Comparison of ENCODE assay signal across 15 cellular contexts in the genomic region with DNA sequence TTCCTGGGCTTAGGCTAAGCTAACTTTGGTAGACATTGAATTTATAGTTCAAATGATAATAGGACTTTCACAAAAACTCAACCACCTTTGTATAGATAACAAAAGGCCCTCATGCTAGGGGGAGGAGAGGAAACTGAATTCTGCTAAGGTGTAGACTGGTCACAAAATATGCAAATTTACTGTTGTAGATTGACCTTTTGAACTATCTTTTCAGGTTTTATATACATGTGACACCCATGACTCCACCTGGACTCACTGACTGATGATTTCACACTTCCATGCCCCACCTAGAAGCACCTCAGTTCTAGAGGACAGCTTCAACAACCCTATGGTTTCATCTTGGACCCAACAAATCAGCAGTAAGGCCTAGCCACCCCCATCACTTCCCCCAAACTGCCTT.
"Had no signal": no experiment of that assay in that cellular context is flagged by ENCODE, and none has a peak within 500 bp of the region (broad histone marks: within the 10 kb centered on the region; RNA-seq: fewer than 3 reads in every experiment).

No MANE protein-coding gene starts in this region.

- DNase-seq: activated CD4-positive, alpha-beta T cell treated with anti-CD3 and anti-CD28 coated beads, Interleukin-2, amount 50 U/mL, for 4 hours; activated effector memory CD4-positive, alpha-beta T cell treated with Interleukin-2 at 50 U/mL for 16 hours; activated T-cell treated with anti-CD3 and anti-CD28 coated beads, Interleukin-2, amount 50 U/mL, for 1 hour; amniotic stem cell; body of pancreas; cortex of kidney; effector CD8-positive, alpha-beta T cell; gastrocnemius medialis; heart right ventricle; islet precursor cell; stimulated activated CD4-positive, alpha-beta T cell treated with anti-CD3 and anti-CD28 coated beads, Interleukin-4, amount 100 ng/mL, for 1 hour; stimulated activated CD8-positive, alpha-beta memory T cell treated with anti-CD3 and anti-CD28 coated beads, Interleukin-4, amount 100 ng/mL, for 48 hours; stimulated activated naive CD8-positive, alpha-beta T cell treated with anti-CD3 and anti-CD28 coated beads, Interleukin-15, amount 100 ng/mL, for 72 hours had no signal

- H3K27ac ChIP-seq: body of pancreas, gastrocnemius medialis, heart right ventricle had no signal

- ATAC-seq: activated CD4-positive, CD25-positive, alpha-beta regulatory T cell treated with anti-CD3 and anti-CD28 coated beads, Interleukin-2, amount 50 U/mL, for 24 hours; activated naive CD4-positive, alpha-beta T cell treated with anti-CD3 and anti-CD28 coated beads, Interleukin-2, amount 50 U/mL, for 72 hours; body of pancreas; gastrocnemius medialis; heart right ventricle; stimulated activated naive CD8-positive, alpha-beta T cell treated with anti-CD3 and anti-CD28 coated beads, Interleukin-15, amount 100 ng/mL, for 72 hours had no signal

- H3K4me3 ChIP-seq: body of pancreas, gastrocnemius medialis, heart right ventricle had no signal

- H3K4me1 ChIP-seq: body of pancreas, heart right ventricle had no signal

- H3K27me3 ChIP-seq: body of pancreas, gastrocnemius medialis, heart right ventricle had no signal

- H3K36me3 ChIP-seq: gastrocnemius medialis, heart right ventricle had no signal

- H3K9me3 ChIP-seq: body of pancreas, gastrocnemius medialis had no signal
